Comparison of ENCODE assay signal across 23 cellular contexts in genomic region chr1:175906370-175906769, GRCh38.
"Had no signal": no experiment of that assay in that cellular context is flagged by ENCODE, and none has a peak within 500 bp of the region (broad histone marks: within the 10 kb centered on the region; RNA-seq: fewer than 3 reads in every experiment).

No MANE protein-coding gene starts in this region.

- H3K9me3 ChIP-seq: SJCRH30 had no signal

- H3K4me3 Mint-ChIP-seq: activated CD8-positive, alpha-beta T cell treated with anti-CD3 and anti-CD28 coated beads, Interleukin-2, amount 10 ng/mL, durations not matched to agents 7 days and 5 days; activated naive CD4-positive, alpha-beta T cell treated with anti-CD3 and anti-CD28 coated beads for 36 hours; activated naive CD8-positive, alpha-beta T cell; activated T-cell treated with anti-CD3 and anti-CD28 coated beads, Interleukin-2, amount 50 U/mL, for 4 hours had no signal

- H3K27me3 ChIP-seq: brain microvascular endothelial cell, cardiac muscle cell, Peyer's patch, SJCRH30 had no signal

- H3K4me2 ChIP-seq: SK-N-SH had no signal

- H3K27me3 Mint-ChIP-seq: activated naive CD8-positive, alpha-beta T cell had no signal

- H3K27ac Mint-ChIP-seq: activated CD8-positive, alpha-beta T cell treated with anti-CD3 and anti-CD28 coated beads, Interleukin-2, amount 10 ng/mL, durations not matched to agents 7 days and 5 days; activated naive CD4-positive, alpha-beta T cell treated with anti-CD3 and anti-CD28 coated beads for 36 hours; activated naive CD8-positive, alpha-beta T cell had no signal

- H3K4me1 ChIP-seq: Peyer's patch, SJCRH30 had no signal

- H3K27ac ChIP-seq: brain microvascular endothelial cell, cardiac muscle cell, Peyer's patch, RWPE1, SJCRH30 had no signal

- H3K9ac ChIP-seq: SK-N-SH had no signal

- H3K36me3 ChIP-seq: brain microvascular endothelial cell, cardiac muscle cell, Peyer's patch, SJCRH30 had no signal

- H3K4me3 ChIP-seq: cardiac muscle cell, Peyer's patch, SJCRH30 had no signal

- DNase-seq: activated CD4-positive, alpha-beta T cell treated with anti-CD3 and anti-CD28 coated beads for 4 hours; activated CD8-positive, alpha-beta T cell treated with anti-CD3 and anti-CD28 coated beads, Interleukin-2, amount 10 ng/mL, durations not matched to agents 7 days and 5 days; activated effector memory CD4-positive, alpha-beta T cell treated with anti-CD3 and anti-CD28 coated beads, Interleukin-2, amount 50 U/mL, for 16 hours; activated naive CD4-positive, alpha-beta T cell treated with anti-CD3 and anti-CD28 coated beads for 36 hours; activated T-cell treated with anti-CD3 and anti-CD28 coated beads, Interleukin-2, amount 50 U/mL, for 4 hours; amygdala; brain microvascular endothelial cell; IMR-90; KG1; NCI-H1092; NCI-H1694; NCI-H2029; NCI-H2107; NCI-H510A treated with DMSO at 0.1 percent for 48 hours; NCI-H69; Peyer's patch; Right ventricle myocardium superior; SJCRH30; SK-N-SH; T-helper 1 cell had no signal
